ENCODE assay signal across 12 cellular contexts in the genomic region with DNA sequence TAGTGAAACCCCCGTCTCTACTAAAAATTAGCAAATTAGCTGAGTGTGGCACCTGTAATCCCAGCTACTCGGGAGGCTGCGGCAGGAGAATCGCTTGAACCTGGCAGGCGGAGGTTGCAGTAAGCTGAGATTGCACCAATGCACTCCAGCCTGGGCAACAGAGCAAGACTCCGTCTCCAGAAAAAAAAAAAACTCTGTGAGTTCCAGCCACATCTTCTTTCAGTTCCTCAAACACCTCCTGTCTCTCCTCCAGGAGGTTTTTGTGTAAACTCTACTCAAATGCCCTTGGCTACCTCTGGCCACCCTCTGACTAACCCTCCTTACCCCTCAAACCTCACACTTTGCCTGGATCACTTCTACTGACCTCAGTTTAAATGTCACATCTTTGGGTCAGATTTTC. TPM values are rescaled to one million over a fixed set of nuclear protein-coding genes. Genes with fewer than 3 reads are reported as not detected.
DNase-seq lines count a peak whose midpoint lies in the region; ATAC-seq, FAIRE-seq and TF ChIP-seq lines count a peak whose summit lies in the region.
"Had no signal": no experiment of that assay in that cellular context is flagged by ENCODE, and none has a peak within 500 bp of the region (broad histone marks: within the 10 kb centered on the region; RNA-seq: fewer than 3 reads in every experiment).

No MANE protein-coding gene starts in this region.

- no peaks in the 10 kb centered on the region for H3K9me3 ChIP-seq in lower lobe of right lung
- H3K9me3 ChIP-seq in mesenchymal stem cell (ENCODE audit: control insufficient read depth, low read length) = no peaks in the 10 kb centered on the region

- no peak overlapping the region for H2BK5ac ChIP-seq in mesenchymal stem cell (ENCODE audit: low read depth, low read length, poor library complexity, severe bottlenecking)

- peak; percentile 69 for ATAC-seq in GM19438 (IDR thresholded peaks at IDR 0.05; ENCODE audit: low read depth, unreplicated experiment)
- peak; percentile 83 for ATAC-seq in HG03060 (IDR thresholded peaks at IDR 0.05; ENCODE audit: low read depth, unreplicated experiment)
- no peak for ATAC-seq in T-cell (replicated peaks in 1 of 4)
- no peak for ATAC-seq in lower lobe of right lung

- H3K18ac ChIP-seq in mesenchymal stem cell (ENCODE audit: low read depth in 1 of 2, low read length in 2 of 2) = no peak overlapping the region

- H3K23ac ChIP-seq in mesenchymal stem cell (ENCODE audit: low read length in 2 of 2) = no peak overlapping the region

- H3K4me2 ChIP-seq in mesenchymal stem cell (ENCODE audit: low read length, poor library complexity, severe bottlenecking) = no peak overlapping the region

- no peak overlapping the region for H3K9ac ChIP-seq in mesenchymal stem cell (ENCODE audit: low read length)

- no peak overlapping the region for H3K4ac ChIP-seq in mesenchymal stem cell (ENCODE audit: low read depth in 1 of 2, low read length in 2 of 2)

- peak overlapping the region; percentile 44 to 87 for H3K27ac Mint-ChIP-seq in T-cell
- no peak overlapping the region for H3K27ac Mint-ChIP-seq in activated CD4-positive, alpha-beta T cell treated with anti-CD3 and anti-CD28 coated beads, Interleukin-2, amount 10 ng/mL, durations not matched to agents 24 days and 14 days
- H3K27ac Mint-ChIP-seq in nephron progenitor cell = no peak overlapping the region

- no peak overlapping the region for H2AK5ac ChIP-seq in mesenchymal stem cell (ENCODE audit: low read length, severe bottlenecking)

- H3K4me1 ChIP-seq in lower lobe of right lung = peaks cover 32% of the 10 kb centered on the region
- H3K4me1 ChIP-seq in mesenchymal stem cell (ENCODE audit: control insufficient read depth, insufficient read depth, low read depth, low read length) = peaks cover 9% of the 10 kb centered on the region

- H2BK12ac ChIP-seq in mesenchymal stem cell (ENCODE audit: low read length in 2 of 2) = no peak overlapping the region

- H3K79me1 ChIP-seq in mesenchymal stem cell (replicated peaks; ENCODE audit: low read length, poor library complexity, severe bottlenecking) = no peaks in the 10 kb centered on the region

- no peaks in the 10 kb centered on the region for H3K36me3 ChIP-seq in lower lobe of right lung
- H3K36me3 ChIP-seq in mesenchymal stem cell (ENCODE audit: control insufficient read depth in 1 of 2, insufficient read depth in 2 of 2, low read depth in 1 of 2, low read length in 2 of 2) = no peaks in the 10 kb centered on the region

- no peaks in the 10 kb centered on the region for H3K27me3 ChIP-seq in lower lobe of right lung (ENCODE audit: low read depth)
- H3K27me3 ChIP-seq in mesenchymal stem cell (ENCODE audit: control insufficient read depth in 1 of 2, insufficient read depth in 1 of 2, low read length in 2 of 2) = no peaks in the 10 kb centered on the region

- CTCF ChIA-PET in T-cell (lab: Charles Lee) = interaction anchor here (0.6 to 1.4 kb wide), 5 partner anchors 13 to 68 kb away, joined by 3 to 5 read pairs (median 4); no protein-coding TSS in a partner anchor

- H4K8ac ChIP-seq in mesenchymal stem cell (ENCODE audit: low read length) = no peak overlapping the region

- H2BK120ac ChIP-seq in mesenchymal stem cell (ENCODE audit: low read depth, low read length) = no peak overlapping the region

- H3K9me3 Mint-ChIP-seq in T-cell = no peaks in the 10 kb centered on the region
- H3K9me3 Mint-ChIP-seq in activated CD4-positive, alpha-beta T cell treated with anti-CD3 and anti-CD28 coated beads, Interleukin-2, amount 10 ng/mL, durations not matched to agents 24 days and 14 days = no peaks in the 10 kb centered on the region
- H3K9me3 Mint-ChIP-seq in nephron progenitor cell = no peaks in the 10 kb centered on the region

- H3K27me3 Mint-ChIP-seq in T-cell (no peaks in the 10 kb centered on the region), nephron progenitor cell (ENCODE audit: low read depth, poor library complexity) (peaks cover 5% of the 10 kb centered on the region)
- no peaks in the 10 kb centered on the region for H3K27me3 Mint-ChIP-seq in activated CD4-positive, alpha-beta T cell treated with anti-CD3 and anti-CD28 coated beads, Interleukin-2, amount 10 ng/mL, durations not matched to agents 24 days and 14 days

- WGBS in mesenchymal stem cell = 97% methylated on average over 6 of the region's 6 CpGs

- intact Hi-C loops in lower lobe of right lung (cut with DNase I) = no loop called here
- intact Hi-C loops in activated CD4-positive, alpha-beta T cell treated with anti-CD3 and anti-CD28 coated beads, Interleukin-2, amount 10 ng/mL, durations not matched to agents 24 days and 14 days (cut with micrococcal nuclease) = no loop called here

- POLR2A ChIA-PET in T-cell (lab: Charles Lee) = interaction anchor here in 1 of 2 donors (0.6 to 0.9 kb wide), 2 partner anchors 8 to 44 kb away, joined by 4 to 8 read pairs; no protein-coding TSS in a partner anchor

- TF ChIP-seq CTCF in lower lobe of right lung (IDR thresholded peaks at IDR 0.05) (no peak), nephron progenitor cell (IDR thresholded peaks at IDR 0.05) (no peak)

- no peak overlapping the region for H4K91ac ChIP-seq in mesenchymal stem cell (ENCODE audit: low read length)

- FAIRE-seq in GM12891 (lab: Jason Lieb, UNC) = no peak
- FAIRE-seq: colon had no signal

- H3K27ac ChIP-seq in lower lobe of right lung (no peak overlapping the region), mesenchymal stem cell (ENCODE audit: low read length, poor library complexity, severe bottlenecking) (no peak overlapping the region)

- H3K4me1 Mint-ChIP-seq in T-cell (peaks cover 95 to 97% (median 96%) of the 10 kb centered on the region in 3 donors), nephron progenitor cell (peaks cover 50% of the 10 kb centered on the region)
- H3K4me1 Mint-ChIP-seq in activated CD4-positive, alpha-beta T cell treated with anti-CD3 and anti-CD28 coated beads, Interleukin-2, amount 10 ng/mL, durations not matched to agents 24 days and 14 days = peaks cover 25% of the 10 kb centered on the region

- TF ChIP-seq POLR2A in GM12891 (IDR thresholded peaks at IDR 0.05; ENCODE audit: low read depth, low read length) = no peak

- H2BK15ac ChIP-seq in mesenchymal stem cell (ENCODE audit: low read depth, poor library complexity, severe bottlenecking) = no peak overlapping the region

- no peak overlapping the region for H2AFZ ChIP-seq in mesenchymal stem cell (ENCODE audit: low read depth, low read length)

- no peak overlapping the region for H3K14ac ChIP-seq in mesenchymal stem cell (ENCODE audit: low read length in 2 of 2)

- DNase-seq in GM12891 (ENCODE audit: insufficient read length, low spot score) (no peak), T-cell (no peak), lower lobe of right lung (no peak), mesenchymal stem cell (no peak), nephron progenitor cell (no peak)
- no peak for DNase-seq in activated CD4-positive, alpha-beta T cell treated with anti-CD3 and anti-CD28 coated beads, Interleukin-2, amount 10 ng/mL, durations not matched to agents 24 days and 14 days
- DNase-seq: activated CD8-positive, alpha-beta memory T cell treated with anti-CD3 and anti-CD28 coated beads for 24 hours; DND-41 had no signal

- H3K4me3 Mint-ChIP-seq in T-cell (no peak overlapping the region), nephron progenitor cell (no peak overlapping the region)
- H3K4me3 Mint-ChIP-seq in activated CD4-positive, alpha-beta T cell treated with anti-CD3 and anti-CD28 coated beads, Interleukin-2, amount 10 ng/mL, durations not matched to agents 24 days and 14 days = no peak overlapping the region

- peaks cover 52% of the 10 kb centered on the region for H3K36me3 Mint-ChIP-seq in T-cell
- H3K36me3 Mint-ChIP-seq in activated CD4-positive, alpha-beta T cell treated with anti-CD3 and anti-CD28 coated beads, Interleukin-2, amount 10 ng/mL, durations not matched to agents 24 days and 14 days (ENCODE audit: low read depth) = peaks cover 56% of the 10 kb centered on the region
- H3K36me3 Mint-ChIP-seq in nephron progenitor cell (ENCODE audit: low read depth) = no peaks in the 10 kb centered on the region

- H3K4me3 ChIP-seq in lower lobe of right lung (no peak overlapping the region), mesenchymal stem cell (ENCODE audit: insufficient read depth in 1 of 2, low read depth in 1 of 2, low read length in 2 of 2) (no peak overlapping the region)

TF ChIP-seq in GM12891, 5 proteins besides CTCF, POLR2A, EP300 and RAD21:
- TF ChIP-seq TAF1 (IDR thresholded peaks at IDR 0.05; ENCODE audit: low read depth, low read length) = no peak
- TF ChIP-seq SPI1 (IDR thresholded peaks at IDR 0.05; ENCODE audit: low read depth, low read length) = peak; percentile 94
TF ChIP-seq in GM12891: peak in this region for 1.

RNA-seq across cellular contexts. Expression of gene RCSD1, which starts 38.1 kb away (rescaled TPM):
- 60.0 TPM for polyA plus RNA-seq in GM12891 (2012; ENCODE audit: low read depth, missing spikeins)
- total RNA-seq in T-cell (100 to 1,000 TPM; 101 to 126 (median 107) TPM), lower lobe of right lung (20.7 TPM)
- 74.7 and 81.0 TPM in 2 replicates for total RNA-seq in activated CD4-positive, alpha-beta T cell treated with anti-CD3 and anti-CD28 coated beads, Interleukin-2, amount 10 ng/mL, durations not matched to agents 24 days and 14 days
- 0.52 TPM for polyA plus RNA-seq in mesenchymal stem cell (2013, experiment 1 of 2)
- polyA plus RNA-seq in mesenchymal stem cell (2013, experiment 2 of 2) = 0.44 TPM
- total RNA-seq: HT1080 had no signal

RNA-seq across cellular contexts. Expression of gene MPZL1, which starts 53.7 kb away (rescaled TPM):
- 15.6 TPM for polyA plus RNA-seq in GM12891 (2012; ENCODE audit: low read depth, missing spikeins)
- total RNA-seq in T-cell (1 to 10 TPM; 5.1 to 9.9 (median 8.5) TPM), lower lobe of right lung (85.9 TPM)
- total RNA-seq in activated CD4-positive, alpha-beta T cell treated with anti-CD3 and anti-CD28 coated beads, Interleukin-2, amount 10 ng/mL, durations not matched to agents 24 days and 14 days = 39.3 and 41.8 TPM in 2 replicates
- 124 TPM for polyA plus RNA-seq in mesenchymal stem cell (2013, experiment 1 of 2)
- polyA plus RNA-seq in mesenchymal stem cell (2013, experiment 2 of 2) = 126 TPM

Comparison
In these comparisons a context has a peak if more than half of its experiments do, and no peak if none do; other contexts are left out.
1. ATAC-seq: peak in GM19438 (single experiment) and HG03060 (single experiment); none in T-cell (0 of 4) and lower lobe of right lung (0 of 2).
2. H3K27ac Mint-ChIP-seq: peak in T-cell (2 of 2); none in activated CD4-positive, alpha-beta T cell treated with anti-CD3 and anti-CD28 coated beads, Interleukin-2, amount 10 ng/mL, durations not matched to agents 24 days and 14 days (single experiment) and nephron progenitor cell (single experiment).